20 cellular contexts compared by ENCODE assay signal in the genomic region with DNA sequence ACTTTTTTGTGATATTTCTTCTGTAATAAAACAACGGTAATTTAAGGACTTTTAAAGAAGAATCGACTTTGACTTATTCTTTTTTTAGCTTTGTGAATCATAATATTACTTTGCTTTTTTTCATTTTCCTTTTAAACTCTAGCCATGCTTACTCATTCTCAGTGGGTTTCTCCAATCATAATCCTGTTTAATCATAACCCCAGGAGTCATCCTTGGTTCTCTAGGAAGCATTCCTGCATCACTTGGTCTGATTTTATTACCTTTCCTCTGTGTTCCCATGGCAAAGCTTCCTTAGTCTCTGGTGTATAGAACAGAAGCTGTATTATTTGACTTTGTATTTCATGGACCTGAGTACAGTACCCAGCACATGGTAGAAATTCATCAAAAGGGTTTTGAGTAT.
DNase-seq lines count a peak whose midpoint lies in the region; ATAC-seq and TF ChIP-seq lines count a peak whose summit lies in the region.
"Had no signal": no experiment of that assay in that cellular context is flagged by ENCODE, and none has a peak within 500 bp of the region (broad histone marks: within the 10 kb centered on the region; RNA-seq: fewer than 3 reads in every experiment).

No MANE protein-coding gene starts in this region.

- no peaks in the 10 kb centered on the region for H3K27me3 Mint-ChIP-seq in GM23338 (ENCODE audit: insufficient read depth, low read depth, poor library complexity)
- H3K27me3 Mint-ChIP-seq: activated T-helper 17 cell treated with anti-CD3 and anti-CD28 coated beads, Interleukin-2, amount 50 U/mL, for 72 hours; memory B cell had no signal

- DNase-seq in ACHN, result peak; percentile 74
- no peak for DNase-seq in GM23338 (ENCODE audit: low spot score)
- DNase-seq in adipocyte (ENCODE audit: low read depth), result peak; percentile 4
- peak; percentile 52 for DNase-seq in iris pigment epithelial cell (ENCODE audit: low read depth)
- no peak for DNase-seq in activated CD4-positive, alpha-beta T cell treated with anti-CD3 and anti-CD28 coated beads for 4 hours
- DNase-seq in posterior vena cava (ENCODE audit: low spot score), result no peak
- DNase-seq in T-helper 2 cell, result no peak
- DNase-seq in tibial artery, result no peak
- DNase-seq: activated CD8-positive, alpha-beta T cell treated with anti-CD3 and anti-CD28 coated beads, Interleukin-2, amount 10 ng/mL, durations not matched to agents 7 days and 5 days; adrenal gland; Caco-2; cerebellar nuclear complex; glutamatergic neuron; NCI-H748 treated with DMSO at 0.1 percent for 48 hours; nephron progenitor cell; PC-9; WERI-Rb-1 had no signal

- no peaks in the 10 kb centered on the region for H3K9me2 ChIP-seq in GM23338 (ENCODE audit: insufficient read depth)

- H3K4me2 ChIP-seq in GM23338, result no peak overlapping the region
- H3K4me2 ChIP-seq: PC-9 had no signal

- no peaks in the 10 kb centered on the region for H3K36me3 ChIP-seq in GM23338 (ENCODE audit: insufficient read depth)
- no peaks in the 10 kb centered on the region for H3K36me3 ChIP-seq in adipocyte (ENCODE audit: control insufficient read depth, insufficient read depth, low read length, severe bottlenecking)
- peaks cover 0 to 4% (median 0%) of the 10 kb centered on the region in 3 donors for H3K36me3 ChIP-seq in tibial artery
- H3K36me3 ChIP-seq: adrenal gland, right atrium auricular region, WERI-Rb-1 had no signal

- no peak overlapping the region for H2AFZ ChIP-seq in GM23338
- H2AFZ ChIP-seq: PC-9 had no signal

- no peak for ATAC-seq in GM23338
- ATAC-seq: activated CD8-positive, alpha-beta T cell treated with anti-CD3 and anti-CD28 coated beads, Interleukin-2, amount 10 ng/mL, durations not matched to agents 7 days and 5 days; activated T-helper 17 cell treated with anti-CD3 and anti-CD28 coated beads, Interleukin-2, amount 50 U/mL, for 72 hours had no signal

- intact Hi-C loops in posterior vena cava (cut with DNase I) (no loop called here), tibial artery (cut with DNase I; ENCODE audit: low total_unique reads) (no loop called here)

- no peak overlapping the region for H3K4me3 Mint-ChIP-seq in GM23338
- H3K4me3 Mint-ChIP-seq: activated CD8-positive, alpha-beta T cell treated with anti-CD3 and anti-CD28 coated beads, Interleukin-2, amount 10 ng/mL, durations not matched to agents 7 days and 5 days; activated T-helper 17 cell treated with anti-CD3 and anti-CD28 coated beads, Interleukin-2, amount 50 U/mL, for 72 hours; memory B cell; nephron progenitor cell had no signal

- H3K4me1 ChIP-seq in GM23338 (ENCODE audit: insufficient read depth), result no peaks in the 10 kb centered on the region
- peaks cover 13% of the 10 kb centered on the region for H3K4me1 ChIP-seq in adipocyte (ENCODE audit: control insufficient read depth, insufficient read depth, low read length)
- peaks cover 0 to 4% (median 0%) of the 10 kb centered on the region in 4 donors for H3K4me1 ChIP-seq in tibial artery
- H3K4me1 ChIP-seq: Caco-2, right atrium auricular region had no signal

- H3K27ac ChIP-seq in GM23338 (ENCODE audit: low read depth) (no peak overlapping the region), tibial artery (no peak overlapping the region)
- H3K27ac ChIP-seq: adrenal gland, PC-9, right atrium auricular region, WERI-Rb-1 had no signal

- H3K36me3 Mint-ChIP-seq in GM23338 (ENCODE audit: low read depth), result no peaks in the 10 kb centered on the region

- no peaks in the 10 kb centered on the region for H4K20me1 ChIP-seq in GM23338 (replicated peaks; ENCODE audit: insufficient read depth)

- H3K9me3 Mint-ChIP-seq in GM23338, result no peaks in the 10 kb centered on the region

- H3K9ac ChIP-seq in adipocyte (ENCODE audit: low read length), result no peak overlapping the region

- H3K27me3 ChIP-seq in GM23338 (ENCODE audit: insufficient read depth) (no peaks in the 10 kb centered on the region), adipocyte (replicated peaks; ENCODE audit: control insufficient read depth, insufficient read depth, low read length) (no peaks in the 10 kb centered on the region), tibial artery (no peaks in the 10 kb centered on the region)
- H3K27me3 ChIP-seq: adrenal gland, right atrium auricular region had no signal

- no peaks in the 10 kb centered on the region for H3K79me2 ChIP-seq in GM23338 (replicated peaks; ENCODE audit: insufficient read depth)

- peaks cover 3% of the 10 kb centered on the region; the same call in 2 of the 3 replicates for H3K4me1 Mint-ChIP-seq in GM23338
- H3K4me1 Mint-ChIP-seq: nephron progenitor cell had no signal

- in situ Hi-C loops in ACHN (cut with HindIII; ENCODE audit: low pct_ligation_motif_present, low pct_unique_long_range_greater_than_20kb, low sequenced_read_pairs), result no loop called here

- H3K4me3 ChIP-seq in GM23338 (no peak overlapping the region), adipocyte (ENCODE audit: low read length) (no peak overlapping the region), tibial artery (no peak overlapping the region)
- H3K4me3 ChIP-seq: adrenal gland, PC-9, right atrium auricular region had no signal

- 0 out of 2 replicates have a peak, but pooled peaks cover 3% of the 10 kb centered on the region for H3F3A ChIP-seq in GM23338 (replicated peaks; ENCODE audit: low read depth)

- no peak for TF ChIP-seq CTCF in GM23338 (conservative IDR thresholded peaks at IDR 0.05; ENCODE audit: low read depth in 2 of 2)
- no peak for TF ChIP-seq CTCF in tibial artery (IDR thresholded peaks at IDR 0.05)

- no peaks in the 10 kb centered on the region for H3K9me3 ChIP-seq in adipocyte (ENCODE audit: control insufficient read depth, low read length)
- H3K9me3 ChIP-seq in tibial artery, result no peaks in the 10 kb centered on the region
- H3K9me3 ChIP-seq: adrenal gland, Caco-2, right atrium auricular region had no signal

- peak overlapping the region; percentile 22; the same call in 1 of the 2 replicates for H3K27ac Mint-ChIP-seq in GM23338
- H3K27ac Mint-ChIP-seq: activated CD8-positive, alpha-beta T cell treated with anti-CD3 and anti-CD28 coated beads, Interleukin-2, amount 10 ng/mL, durations not matched to agents 7 days and 5 days; activated T-helper 17 cell treated with anti-CD3 and anti-CD28 coated beads, Interleukin-2, amount 50 U/mL, for 72 hours; memory B cell; nephron progenitor cell had no signal

TF ChIP-seq in GM23338, 12 proteins besides CTCF, POLR2A, EP300 and RAD21 (continues in another document):
- TF ChIP-seq, protein P1, sequence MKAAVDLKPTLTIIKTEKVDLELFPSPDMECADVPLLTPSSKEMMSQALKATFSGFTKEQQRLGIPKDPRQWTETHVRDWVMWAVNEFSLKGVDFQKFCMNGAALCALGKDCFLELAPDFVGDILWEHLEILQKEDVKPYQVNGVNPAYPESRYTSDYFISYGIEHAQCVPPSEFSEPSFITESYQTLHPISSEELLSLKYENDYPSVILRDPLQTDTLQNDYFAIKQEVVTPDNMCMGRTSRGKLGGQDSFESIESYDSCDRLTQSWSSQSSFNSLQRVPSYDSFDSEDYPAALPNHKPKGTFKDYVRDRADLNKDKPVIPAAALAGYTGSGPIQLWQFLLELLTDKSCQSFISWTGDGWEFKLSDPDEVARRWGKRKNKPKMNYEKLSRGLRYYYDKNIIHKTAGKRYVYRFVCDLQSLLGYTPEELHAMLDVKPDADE (IDR thresholded peaks at IDR 0.05), result no peak
- TF ChIP-seq JUNB (IDR thresholded peaks at IDR 0.05; ENCODE audit: unreplicated experiment) (no peak), EZH2 (IDR thresholded peaks at IDR 0.05; ENCODE audit: low read depth, unreplicated experiment) (no peak), ZNF331 (CRISPR knock-in tag; IDR thresholded peaks at IDR 0.05; ENCODE audit: low read depth) (no peak), NANOG (IDR thresholded peaks at IDR 0.05; ENCODE audit: borderline replicate concordance) (no peak), ZNF114 (CRISPR knock-in tag; IDR thresholded peaks at IDR 0.05) (no peak), CREB1 (CRISPR knock-in tag; IDR thresholded peaks at IDR 0.05; ENCODE audit: low read depth) (no peak), STAT1 (IDR thresholded peaks at IDR 0.05; ENCODE audit: unreplicated experiment) (no peak), EZH2phosphoT487 (IDR thresholded peaks at IDR 0.05; ENCODE audit: unreplicated experiment) (no peak)
- TF ChIP-seq, protein P2, sequence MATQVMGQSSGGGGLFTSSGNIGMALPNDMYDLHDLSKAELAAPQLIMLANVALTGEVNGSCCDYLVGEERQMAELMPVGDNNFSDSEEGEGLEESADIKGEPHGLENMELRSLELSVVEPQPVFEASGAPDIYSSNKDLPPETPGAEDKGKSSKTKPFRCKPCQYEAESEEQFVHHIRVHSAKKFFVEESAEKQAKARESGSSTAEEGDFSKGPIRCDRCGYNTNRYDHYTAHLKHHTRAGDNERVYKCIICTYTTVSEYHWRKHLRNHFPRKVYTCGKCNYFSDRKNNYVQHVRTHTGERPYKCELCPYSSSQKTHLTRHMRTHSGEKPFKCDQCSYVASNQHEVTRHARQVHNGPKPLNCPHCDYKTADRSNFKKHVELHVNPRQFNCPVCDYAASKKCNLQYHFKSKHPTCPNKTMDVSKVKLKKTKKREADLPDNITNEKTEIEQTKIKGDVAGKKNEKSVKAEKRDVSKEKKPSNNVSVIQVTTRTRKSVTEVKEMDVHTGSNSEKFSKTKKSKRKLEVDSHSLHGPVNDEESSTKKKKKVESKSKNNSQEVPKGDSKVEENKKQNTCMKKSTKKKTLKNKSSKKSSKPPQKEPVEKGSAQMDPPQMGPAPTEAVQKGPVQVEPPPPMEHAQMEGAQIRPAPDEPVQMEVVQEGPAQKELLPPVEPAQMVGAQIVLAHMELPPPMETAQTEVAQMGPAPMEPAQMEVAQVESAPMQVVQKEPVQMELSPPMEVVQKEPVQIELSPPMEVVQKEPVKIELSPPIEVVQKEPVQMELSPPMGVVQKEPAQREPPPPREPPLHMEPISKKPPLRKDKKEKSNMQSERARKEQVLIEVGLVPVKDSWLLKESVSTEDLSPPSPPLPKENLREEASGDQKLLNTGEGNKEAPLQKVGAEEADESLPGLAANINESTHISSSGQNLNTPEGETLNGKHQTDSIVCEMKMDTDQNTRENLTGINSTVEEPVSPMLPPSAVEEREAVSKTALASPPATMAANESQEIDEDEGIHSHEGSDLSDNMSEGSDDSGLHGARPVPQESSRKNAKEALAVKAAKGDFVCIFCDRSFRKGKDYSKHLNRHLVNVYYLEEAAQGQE (IDR thresholded peaks at IDR 0.05; ENCODE audit: unreplicated experiment), result no peak

Comparison
In these comparisons a context has a peak if more than half of its experiments do, and no peak if none do; other contexts are left out.
1. DNase-seq: peak in ACHN (single experiment), adipocyte (single experiment) and iris pigment epithelial cell (single experiment); none in GM23338 (single experiment), activated CD4-positive, alpha-beta T cell treated with anti-CD3 and anti-CD28 coated beads for 4 hours (0 of 2), posterior vena cava (single experiment), T-helper 2 cell (0 of 5) and tibial artery (0 of 2).